Comparison of ENCODE assay signal across 18 cellular contexts in the genomic region with DNA sequence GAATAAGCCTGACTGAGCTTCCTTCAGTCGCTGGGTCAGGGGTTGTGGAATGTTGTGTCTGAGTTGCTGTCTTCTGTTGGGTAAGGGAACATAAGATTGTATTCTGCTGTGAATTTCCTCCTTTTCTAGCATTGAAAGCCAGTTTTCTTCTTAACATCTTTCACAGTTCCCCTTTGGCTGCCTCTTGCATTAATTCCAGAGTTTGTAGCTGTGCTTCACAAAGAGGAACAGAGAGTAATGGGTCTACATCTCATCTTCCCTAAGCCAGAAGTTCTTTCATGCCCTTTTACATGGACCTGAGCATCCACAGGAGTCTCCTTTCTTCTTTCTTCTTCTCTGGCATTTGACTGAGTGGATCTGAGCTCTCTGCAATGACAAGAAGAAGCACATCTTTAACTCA.
"Had no signal": no experiment of that assay in that cellular context is flagged by ENCODE, and none has a peak within 500 bp of the region (broad histone marks: within the 10 kb centered on the region; RNA-seq: fewer than 3 reads in every experiment).

No MANE protein-coding gene starts in this region.

- H3K27me3 Mint-ChIP-seq: activated naive CD4-positive, alpha-beta T cell treated with anti-CD3 and anti-CD28 coated beads, Interleukin-2, amount 50 U/mL, for 24 hours; naive thymus-derived CD4-positive, alpha-beta T cell; T-cell had no signal

- ATAC-seq: foreskin keratinocyte; left cardiac atrium; naive thymus-derived CD4-positive, alpha-beta T cell; stimulated activated naive CD8-positive, alpha-beta T cell treated with anti-CD3 and anti-CD28 coated beads, Interleukin-15, Interleukin-2, amounts not matched to agents 100 U/mL and 50 U/mL, for 24 hours; T-cell had no signal

- H3K4me3 Mint-ChIP-seq: activated naive CD4-positive, alpha-beta T cell treated with anti-CD3 and anti-CD28 coated beads, Interleukin-2, amount 50 U/mL, for 24 hours; naive thymus-derived CD4-positive, alpha-beta T cell; T-cell; T-helper 2 cell treated with Interferon-gamma antibody and Interleukin-4, amounts not matched to agents 5 μg/mL and 100 μg/mL, for 36 hours had no signal

- H3K4me1 Mint-ChIP-seq: activated naive CD4-positive, alpha-beta T cell treated with anti-CD3 and anti-CD28 coated beads, Interleukin-2, amount 50 U/mL, for 24 hours; naive thymus-derived CD4-positive, alpha-beta T cell; T-cell had no signal

- H3K27ac Mint-ChIP-seq: activated naive CD4-positive, alpha-beta T cell treated with anti-CD3 and anti-CD28 coated beads, Interleukin-2, amount 50 U/mL, for 24 hours; naive thymus-derived CD4-positive, alpha-beta T cell; T-cell; T-helper 2 cell treated with Interferon-gamma antibody and Interleukin-4, amounts not matched to agents 5 μg/mL and 100 μg/mL, for 36 hours had no signal

- DNase-seq: activated CD4-positive, alpha-beta T cell treated with anti-CD3 and anti-CD28 coated beads for 1 hour; activated gamma-delta T cell treated with Interleukin-2 at 50 U/mL for 16 hours; activated T-cell treated with anti-CD3 and anti-CD28 coated beads, Interleukin-2, amount 50 U/mL, for 1 hour; brain microvascular endothelial cell; central memory CD4-positive, alpha-beta T cell; effector memory CD4-positive, alpha-beta T cell; foreskin keratinocyte; glutamatergic neuron; left cardiac atrium; mesenchymal stem cell; naive thymus-derived CD4-positive, alpha-beta T cell; spleen; stimulated activated CD4-positive, alpha-beta T cell treated with anti-CD3 and anti-CD28 coated beads, Interleukin-4, amount 100 ng/mL, for 1 hour; stimulated activated naive CD8-positive, alpha-beta T cell treated with anti-CD3 and anti-CD28 coated beads, Interleukin-15, Interleukin-2, amounts not matched to agents 100 U/mL and 50 U/mL, for 24 hours; T-cell; upper lobe of left lung had no signal

- H3K9me3 Mint-ChIP-seq: activated naive CD4-positive, alpha-beta T cell treated with anti-CD3 and anti-CD28 coated beads, Interleukin-2, amount 50 U/mL, for 24 hours had no signal

- H3K36me3 Mint-ChIP-seq: activated naive CD4-positive, alpha-beta T cell treated with anti-CD3 and anti-CD28 coated beads, Interleukin-2, amount 50 U/mL, for 24 hours; naive thymus-derived CD4-positive, alpha-beta T cell; T-cell had no signal
